17 cellular contexts compared by ENCODE assay signal in genomic region chr2:98469862-98470544, GRCh38. TPM values are rescaled to one million over a fixed set of nuclear protein-coding genes. Genes with fewer than 3 reads are reported as not detected.
DNase-seq lines count a peak whose midpoint lies in the region; ATAC-seq and TF ChIP-seq lines count a peak whose summit lies in the region.
"Had no signal": no experiment of that assay in that cellular context is flagged by ENCODE, and none has a peak within 500 bp of the region (broad histone marks: within the 10 kb centered on the region; RNA-seq: fewer than 3 reads in every experiment).

No MANE protein-coding gene starts in this region.

- H3K9me3 Mint-ChIP-seq in stimulated activated naive CD8-positive, alpha-beta T cell treated with anti-CD3 and anti-CD28 coated beads, Interleukin-15, Interleukin-2, amounts not matched to agents 100 ng/mL and 50 ng/mL, for 24 hours: no peaks in the 10 kb centered on the region

- H3K4me3 ChIP-seq in fibroblast of mammary gland (ENCODE audit: control insufficient read depth, low read depth, low read length): no peak overlapping the region
- H3K4me3 ChIP-seq: BLaER1, heart left ventricle, SJSA1, smooth muscle cell, vagina had no signal

- no peak for TF ChIP-seq CTCF in fibroblast of mammary gland (conservative IDR thresholded peaks at IDR 0.05; ENCODE audit: control insufficient read depth, insufficient read depth, low read depth, low read length)

- H3K4me3 Mint-ChIP-seq in stimulated activated naive CD8-positive, alpha-beta T cell treated with anti-CD3 and anti-CD28 coated beads, Interleukin-15, Interleukin-2, amounts not matched to agents 100 ng/mL and 50 ng/mL, for 24 hours: no peak overlapping the region

- no peak for DNase-seq in stimulated activated naive CD8-positive, alpha-beta T cell treated with anti-CD3 and anti-CD28 coated beads, Interleukin-15, Interleukin-2, amounts not matched to agents 100 U/mL and 50 U/mL, for 24 hours
- DNase-seq in RPMI7951 (ENCODE audit: low read depth) (peak; percentile 38), fibroblast of mammary gland (ENCODE audit: low read depth) (peak; percentile 59)
- DNase-seq: anterior cingulate cortex, heart left ventricle, islet precursor cell, NCI-H187, NCI-H446 treated with DMSO at 0.1 percent for 48 hours had no signal

- no peaks in the 10 kb centered on the region for H3K27me3 Mint-ChIP-seq in stimulated activated naive CD8-positive, alpha-beta T cell treated with anti-CD3 and anti-CD28 coated beads, Interleukin-15, Interleukin-2, amounts not matched to agents 100 ng/mL and 50 ng/mL, for 24 hours

- H3K36me3 Mint-ChIP-seq in stimulated activated naive CD8-positive, alpha-beta T cell treated with anti-CD3 and anti-CD28 coated beads, Interleukin-15, Interleukin-2, amounts not matched to agents 100 ng/mL and 50 ng/mL, for 24 hours (ENCODE audit: low read depth): peaks cover 9% of the 10 kb centered on the region

- ATAC-seq in stimulated activated naive CD8-positive, alpha-beta T cell treated with anti-CD3 and anti-CD28 coated beads, Interleukin-15, Interleukin-2, amounts not matched to agents 100 U/mL and 50 U/mL, for 24 hours: no peak
- ATAC-seq in HG03342 (IDR thresholded peaks at IDR 0.05; ENCODE audit: unreplicated experiment) (no peak), GM19467 (IDR thresholded peaks at IDR 0.05; ENCODE audit: unreplicated experiment) (no peak), HG03196 (IDR thresholded peaks at IDR 0.05; ENCODE audit: unreplicated experiment) (no peak)
- ATAC-seq: HCT116, heart left ventricle had no signal

- peaks cover 98% of the 10 kb centered on the region for H3K4me1 Mint-ChIP-seq in stimulated activated naive CD8-positive, alpha-beta T cell treated with anti-CD3 and anti-CD28 coated beads, Interleukin-15, Interleukin-2, amounts not matched to agents 100 ng/mL and 50 ng/mL, for 24 hours (ENCODE audit: low read depth)

- peak overlapping the region; percentile 39 for H3K27ac Mint-ChIP-seq in stimulated activated naive CD8-positive, alpha-beta T cell treated with anti-CD3 and anti-CD28 coated beads, Interleukin-15, Interleukin-2, amounts not matched to agents 100 ng/mL and 50 ng/mL, for 24 hours

RNA-seq across cellular contexts. Expression of gene INPP4A, which starts 25.3 kb away (rescaled TPM):
- 9.9 and 12.5 TPM in 2 replicates for total RNA-seq in RPMI7951 (2014; rRNA removed; shearing (Covaris generic))
